ENCODE assay signal across 11 cellular contexts in genomic region chr17:2048805-2049204, GRCh38. TPM values are rescaled to one million over a fixed set of nuclear protein-coding genes. Genes with fewer than 3 reads are reported as not detected.
DNase-seq lines count a peak whose midpoint lies in the region; ATAC-seq, FAIRE-seq and TF ChIP-seq lines count a peak whose summit lies in the region.
"Had no signal": no experiment of that assay in that cellular context is flagged by ENCODE, and none has a peak within 500 bp of the region (broad histone marks: within the 10 kb centered on the region; RNA-seq: fewer than 3 reads in every experiment).

No MANE protein-coding gene starts in this region.

- intact Hi-C loops in endothelial cell of umbilical vein (cut with micrococcal nuclease): no loop called here

- H3K27me3 ChIP-seq in DOHH2 (ENCODE audit: control insufficient read depth, low read length) (peaks cover 43% of the 10 kb centered on the region), RWPE2 (ENCODE audit: insufficient read depth, poor library complexity, severe bottlenecking) (peaks cover 2% of the 10 kb centered on the region), endothelial cell of umbilical vein (ENCODE audit: control insufficient read depth in 2 of 2, insufficient read depth in 2 of 2, low read length in 2 of 2) (peaks cover 2 to 11% of the 10 kb centered on the region in 2 experiments)

- no peak for TF ChIP-seq POLR2A in endothelial cell of umbilical vein (IDR thresholded peaks at IDR 0.05; ENCODE audit: low read depth, low read length)
- TF ChIP-seq POLR2A in H54 (IDR thresholded peaks at IDR 0.05; ENCODE audit: low read depth, low read length): no peak

- H4K20me1 ChIP-seq in DOHH2 (ENCODE audit: control insufficient read depth, insufficient read depth, low read depth, low read length) (0 out of 2 replicates have a peak, but pooled peaks cover 3% of the 10 kb centered on the region), endothelial cell of umbilical vein (replicated peaks; ENCODE audit: control insufficient read depth, extremely low read depth, insufficient read depth, low read length) (no peaks in the 10 kb centered on the region)

- TF ChIP-seq CTCF in DOHH2 (IDR thresholded peaks at IDR 0.05; ENCODE audit: low read depth, low read length, poor library complexity, severe bottlenecking) (no peak), RWPE2 (IDR thresholded peaks at IDR 0.05; ENCODE audit: poor library complexity, severe bottlenecking) (no peak), endothelial cell of umbilical vein (IDR thresholded peaks at IDR 0.05; ENCODE audit: extremely low read depth in 1 of 2, insufficient read depth in 1 of 2, low read depth in 1 of 2, low read length in 2 of 2) (no peak), retinal pigment epithelial cell (conservative IDR thresholded peaks at IDR 0.05; ENCODE audit: low read depth, low read length) (no peak)

- H3K79me2 ChIP-seq in DOHH2 (ENCODE audit: control insufficient read depth, low read length): no peaks in the 10 kb centered on the region
- H3K79me2 ChIP-seq in endothelial cell of umbilical vein (ENCODE audit: control insufficient read depth, insufficient read depth, low read length): peaks cover under 1% of the 10 kb centered on the region

- no peaks in the 10 kb centered on the region for H3K9me2 ChIP-seq in DOHH2 (replicated peaks; ENCODE audit: control insufficient read depth, low read length)

- H3K9ac ChIP-seq in endothelial cell of umbilical vein (replicated peaks; ENCODE audit: extremely low read depth, insufficient read depth, low read length): peak overlapping the region; percentile 74

- POLR2A ChIA-PET in endothelial cell of umbilical vein (lab: Charles Lee): no interaction called here

- no peaks in the 10 kb centered on the region; the same call in 1 of the 2 replicates for H3F3A ChIP-seq in DOHH2 (ENCODE audit: control insufficient read depth, insufficient read depth)

- H3K4me3 ChIP-seq in DOHH2 (ENCODE audit: low read length) (no peak overlapping the region), RWPE2 (ENCODE audit: severe bottlenecking) (peak overlapping the region; percentile 79), endothelial cell of umbilical vein (replicated peaks in 1 of 3; ENCODE audit: insufficient read depth in 1 of 3, low read depth in 1 of 3, low read length in 3 of 3) (peak overlapping the region in 1 of 3 experiments; percentile 57), retinal pigment epithelial cell (ENCODE audit: low read length) (peak overlapping the region; percentile 67)

- H2AFZ ChIP-seq in endothelial cell of umbilical vein (ENCODE audit: low read depth, low read length): no peak overlapping the region

- dilution Hi-C loops in endothelial cell of umbilical vein (cut with MboI; ENCODE audit: extremely low pct_ligation_motif_present, low sequenced_read_pairs): no loop called here

- no peak; the same call in 2 of the 3 replicates for ATAC-seq in RWPE2 (ENCODE audit: low read depth)

- BruUV-seq in endothelial cell of umbilical vein (replicated peaks; lab: Mats Ljungman, UMichigan): no TSS peak

- peaks cover 7% of the 10 kb centered on the region; the same call in 1 of the 2 replicates for H3K36me3 ChIP-seq in DOHH2 (ENCODE audit: control insufficient read depth, low read length)
- no peaks in the 10 kb centered on the region; the same call in 1 of the 2 replicates for H3K36me3 ChIP-seq in RWPE2 (ENCODE audit: low read depth)
- H3K36me3 ChIP-seq in endothelial cell of umbilical vein (ENCODE audit: control insufficient read depth in 2 of 2, extremely low read depth in 1 of 2, insufficient read depth in 2 of 2, low read length in 2 of 2): peaks cover 0 to 3% of the 10 kb centered on the region in 2 experiments

- H3K9me3 ChIP-seq in DOHH2 (ENCODE audit: control insufficient read depth, insufficient read depth, low read length) (no peaks in the 10 kb centered on the region), RWPE2 (ENCODE audit: severe bottlenecking) (no peaks in the 10 kb centered on the region), endothelial cell of umbilical vein (replicated peaks; ENCODE audit: control insufficient read depth, insufficient read depth, low read length) (no peaks in the 10 kb centered on the region)

- CTCF ChIA-PET in endothelial cell of umbilical vein (lab: Charles Lee): interaction anchor here (1.4 kb wide), 1 partner anchor 140 kb away, joined by 5 read pairs; no protein-coding TSS in a partner anchor

- DNase-seq in RWPE2 (ENCODE audit: low spot score): no peak
- no peak for DNase-seq in endothelial cell of umbilical vein (ENCODE audit: low read depth, low spot score)
- no peak for DNase-seq in retinal pigment epithelial cell (ENCODE audit: low read depth)
- no peak for DNase-seq in activated CD8-positive, alpha-beta memory T cell treated with anti-CD3 and anti-CD28 coated beads, Interleukin-2, amount 50 U/mL, for 4 hours
- DNase-seq in H54 (ENCODE audit: insufficient read length, low spot score): no peak
- DNase-seq in middle frontal gyrus (ENCODE audit: extremely low spot score, low spot score): no peak
- no peak for DNase-seq in DMS 273 treated with DMSO at 0.1 percent for 48 hours (lab: John Stamatoyannopoulos, UW)
- DNase-seq: activated gamma-delta T cell, foreskin melanocyte, SHP77 treated with DMSO at 0.1 percent for 48 hours had no signal

- H3K4me2 ChIP-seq in DOHH2 (ENCODE audit: low read length) (peak overlapping the region; percentile 88; the same call in 1 of the 2 replicates), endothelial cell of umbilical vein (ENCODE audit: insufficient read depth, low read length) (no peak overlapping the region)

- no peak overlapping the region for H3K27ac ChIP-seq in DOHH2 (ENCODE audit: low read depth, low read length)
- H3K27ac ChIP-seq in RWPE2 (ENCODE audit: poor library complexity, severe bottlenecking): no peak overlapping the region
- H3K27ac ChIP-seq in endothelial cell of umbilical vein (ENCODE audit: insufficient read depth, low read depth, low read length): no peak overlapping the region

- FAIRE-seq in endothelial cell of umbilical vein (lab: Jason Lieb, UNC) (no peak), H54 (lab: Jason Lieb, UNC) (no peak)

- H3K9me1 ChIP-seq in endothelial cell of umbilical vein (replicated peaks; ENCODE audit: control insufficient read depth, extremely low read depth, insufficient read depth, low read length): no peaks in the 10 kb centered on the region

- H3K4me1 ChIP-seq in DOHH2 (ENCODE audit: control insufficient read depth, low read length): peaks cover 28% of the 10 kb centered on the region
- H3K4me1 ChIP-seq in RWPE2 (ENCODE audit: insufficient read depth, poor library complexity, severe bottlenecking): peaks cover 3% of the 10 kb centered on the region
- peaks cover 12% of the 10 kb centered on the region for H3K4me1 ChIP-seq in endothelial cell of umbilical vein (ENCODE audit: control insufficient read depth, extremely low read depth, insufficient read depth, low read length)

TF ChIP-seq in endothelial cell of umbilical vein, 7 proteins besides CTCF, POLR2A, EP300 and RAD21 (continues in another document):
- TF ChIP-seq POLR2AphosphoS5 (IDR thresholded peaks at IDR 0.05; ENCODE audit: insufficient read depth, low read depth, low read length) (no peak), FOS (IDR thresholded peaks at IDR 0.05; ENCODE audit: borderline replicate concordance, insufficient read depth, low read length) (no peak), JUN (IDR thresholded peaks at IDR 0.05; ENCODE audit: borderline replicate concordance, insufficient read depth, insufficient read length, low read depth) (no peak)
- TF ChIP-seq, protein P1, sequence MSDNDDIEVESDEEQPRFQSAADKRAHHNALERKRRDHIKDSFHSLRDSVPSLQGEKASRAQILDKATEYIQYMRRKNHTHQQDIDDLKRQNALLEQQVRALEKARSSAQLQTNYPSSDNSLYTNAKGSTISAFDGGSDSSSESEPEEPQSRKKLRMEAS (IDR thresholded peaks at IDR 0.05; ENCODE audit: insufficient read depth, insufficient read length): no peak

RNA-seq across cellular contexts. Expression of gene HIC1, which starts 6.1 kb away (rescaled TPM):
- 25.8 and 35.5 TPM in 2 replicates for total RNA-seq in endothelial cell of umbilical vein
- polyA plus RNA-seq in endothelial cell of umbilical vein: 18.2 and 20.2 TPM in 2 replicates
- 6.5 and 11.3 TPM in 2 replicates for polyA plus RNA-seq in endothelial cell of umbilical vein (2011; cell fraction: cytosol; rRNA removed)
- 46.4 and 50.2 TPM in 2 replicates for polyA plus RNA-seq in endothelial cell of umbilical vein (2011; cell fraction: nucleus; rRNA removed)
- 8.2 and 19.6 TPM in 2 replicates for polyA plus RNA-seq in endothelial cell of umbilical vein (2012)
- 10.7 and 22.4 TPM in 2 replicates for polyA minus RNA-seq in endothelial cell of umbilical vein
- polyA minus RNA-seq in endothelial cell of umbilical vein (2011; cell fraction: cytosol; rRNA and poly(A)+ RNA removed): not detected
- polyA minus RNA-seq in endothelial cell of umbilical vein (2011; cell fraction: nucleus; rRNA and poly(A)+ RNA removed): 56.9 and 118 TPM in 2 replicates

RNA-seq across cellular contexts. Expression of gene OVCA2, which starts 7.0 kb away (rescaled TPM):
- 40.9 and 41.3 TPM in 2 replicates for total RNA-seq in endothelial cell of umbilical vein
- polyA plus RNA-seq in endothelial cell of umbilical vein: 84.2 and 102 TPM in 2 replicates
- 62.0 and 68.4 TPM in 2 replicates for polyA plus RNA-seq in endothelial cell of umbilical vein (2011; cell fraction: cytosol; rRNA removed)
- polyA plus RNA-seq in endothelial cell of umbilical vein (2011; cell fraction: nucleus; rRNA removed): 27.0 and 34.3 TPM in 2 replicates
- 40.7 and 40.8 TPM in 2 replicates for polyA plus RNA-seq in endothelial cell of umbilical vein (2012)
- 29.7 and 32.0 TPM in 2 replicates for polyA minus RNA-seq in endothelial cell of umbilical vein
- 24.1 TPM for polyA minus RNA-seq in endothelial cell of umbilical vein (2011; cell fraction: cytosol; rRNA and poly(A)+ RNA removed)
- polyA minus RNA-seq in endothelial cell of umbilical vein (2011; cell fraction: nucleus; rRNA and poly(A)+ RNA removed): 4.8 and 6.6 TPM in 2 replicates

RNA-seq across cellular contexts. Expression of gene DPH1, which starts 18.9 kb away (rescaled TPM):
- 37.8 and 38.5 TPM in 2 replicates for total RNA-seq in endothelial cell of umbilical vein
- polyA plus RNA-seq in endothelial cell of umbilical vein: 45.6 and 50.4 TPM in 2 replicates
- 24.4 and 28.4 TPM in 2 replicates for polyA plus RNA-seq in endothelial cell of umbilical vein (2011; cell fraction: cytosol; rRNA removed)
- 113 and 132 TPM in 2 replicates for polyA plus RNA-seq in endothelial cell of umbilical vein (2011; cell fraction: nucleus; rRNA removed)
- polyA plus RNA-seq in endothelial cell of umbilical vein (2012): 27.7 and 30.0 TPM in 2 replicates
- 28.8 and 50.5 TPM in 2 replicates for polyA minus RNA-seq in endothelial cell of umbilical vein
- 34.0 TPM for polyA minus RNA-seq in endothelial cell of umbilical vein (2011; cell fraction: cytosol; rRNA and poly(A)+ RNA removed)
- 36.8 and 41.4 TPM in 2 replicates for polyA minus RNA-seq in endothelial cell of umbilical vein (2011; cell fraction: nucleus; rRNA and poly(A)+ RNA removed)

RNA-seq across cellular contexts. Expression of gene RTN4RL1, which starts 23.7 kb away (rescaled TPM):
- total RNA-seq in endothelial cell of umbilical vein: not detected in 2 replicates
- polyA plus RNA-seq in endothelial cell of umbilical vein: 0.03 and 0.04 TPM in 2 replicates
- 0.03 TPM in 2 replicates for polyA plus RNA-seq in endothelial cell of umbilical vein (2011; cell fraction: cytosol; rRNA removed)
- not detected in 2 replicates for polyA plus RNA-seq in endothelial cell of umbilical vein (2011; cell fraction: nucleus; rRNA removed)
- polyA plus RNA-seq in endothelial cell of umbilical vein (2012): 0.04 and 0.11 TPM in 2 replicates
- 0.08 TPM in 1 of 2 replicates, not detected in the other for polyA minus RNA-seq in endothelial cell of umbilical vein
- polyA minus RNA-seq in endothelial cell of umbilical vein (2011; cell fraction: cytosol; rRNA and poly(A)+ RNA removed): not detected
- polyA minus RNA-seq in endothelial cell of umbilical vein (2011; cell fraction: nucleus; rRNA and poly(A)+ RNA removed): not detected in 2 replicates
